In the genomic region with DNA sequence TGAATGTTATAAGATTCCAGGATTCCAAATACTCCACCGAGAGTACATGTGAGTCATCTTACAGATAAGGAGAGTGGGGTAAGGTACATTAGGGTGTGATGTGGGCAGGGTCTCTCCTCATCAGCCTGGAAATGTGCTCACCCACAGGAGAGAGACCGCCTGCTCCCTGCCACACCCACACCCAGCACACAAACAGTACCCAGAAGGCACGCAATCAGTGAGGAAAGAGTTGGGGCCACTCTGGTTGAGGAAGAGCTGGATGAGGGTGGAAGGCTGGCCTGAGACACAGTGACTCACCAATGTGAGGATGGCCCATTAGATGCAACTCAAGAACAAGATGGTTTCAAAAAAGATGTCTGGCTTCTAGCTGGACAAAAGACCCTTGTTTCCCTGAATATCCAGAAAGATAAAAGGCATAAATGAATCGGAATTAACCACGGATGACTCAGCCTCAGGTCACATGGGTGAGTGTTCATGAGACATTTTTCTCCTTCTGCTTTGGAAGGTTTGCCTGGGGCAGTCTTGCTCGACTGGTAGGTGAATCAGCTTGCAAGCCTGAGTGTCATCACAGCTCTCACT, we compare ENCODE assay signal across 9 cellular contexts. TPM values are rescaled to one million over a fixed set of nuclear protein-coding genes. Genes with fewer than 3 reads are reported as not detected.
DNase-seq lines count a peak whose midpoint lies in the region; ATAC-seq and TF ChIP-seq lines count a peak whose summit lies in the region.
"Had no signal": no experiment of that assay in that cellular context is flagged by ENCODE, and none has a peak within 500 bp of the region (broad histone marks: within the 10 kb centered on the region; RNA-seq: fewer than 3 reads in every experiment).

No MANE protein-coding gene starts in this region.

- intact Hi-C loops in MCF 10A (cut with micrococcal nuclease): loop anchor here (1.0 kb wide), 3 partner anchors 21 to 61 kb away; a partner anchor contains a TSS

- H3K4me1 Mint-ChIP-seq in MCF 10A (ENCODE audit: insufficient read depth, unreplicated experiment): peaks cover 38% of the 10 kb centered on the region

- no peak overlapping the region for H3K23ac ChIP-seq in mesendoderm (ENCODE audit: low read length)

- H3K27me3 ChIP-seq in mesendoderm (ENCODE audit: insufficient read depth, low read length, poor library complexity): no peaks in the 10 kb centered on the region
- H3K27me3 ChIP-seq: heart left ventricle had no signal

- TF ChIP-seq CTCF in AG09319 (IDR thresholded peaks at IDR 0.05; ENCODE audit: low read depth, low read length) (no peak), MCF 10A (IDR thresholded peaks at IDR 0.05; ENCODE audit: unreplicated experiment) (no peak)

- WGBS in mesendoderm (ENCODE audit: extremely low coverage, insufficient coverage, low lambda C conversion rate): no CpG with 5 or more reads among the region's 6 CpGs

- no peaks in the 10 kb centered on the region for H3K36me3 ChIP-seq in mesendoderm (ENCODE audit: control insufficient read depth, insufficient read depth, low read length)
- H3K36me3 ChIP-seq: heart left ventricle had no signal

- no peaks in the 10 kb centered on the region for H3K4me1 ChIP-seq in mesendoderm (ENCODE audit: control insufficient read depth, low read depth, low read length)

- no peak for ATAC-seq in HG03095 (IDR thresholded peaks at IDR 0.05; ENCODE audit: unreplicated experiment)

- peak overlapping the region; percentile 98 for H3K27ac Mint-ChIP-seq in MCF 10A (ENCODE audit: low read depth, unreplicated experiment)

- no peak overlapping the region for H4K5ac ChIP-seq in mesendoderm (ENCODE audit: low read length)

- no peak overlapping the region for H3K18ac ChIP-seq in mesendoderm (ENCODE audit: low read length)

- H3K27me3 Mint-ChIP-seq in MCF 10A (ENCODE audit: insufficient read depth, unreplicated experiment): no peaks in the 10 kb centered on the region

- no peak overlapping the region for H2BK15ac ChIP-seq in mesendoderm (replicated peaks; ENCODE audit: low read depth)

- peak overlapping the region; percentile 75 for H3K4me3 Mint-ChIP-seq in MCF 10A (ENCODE audit: unreplicated experiment)

- no peak overlapping the region for H3K4me2 ChIP-seq in mesendoderm (ENCODE audit: low read length)

- no peak overlapping the region for H2BK120ac ChIP-seq in mesendoderm (ENCODE audit: low read depth, low read length)

- CTCF ChIA-PET in MCF 10A (lab: Yijun Ruan, JAX): interaction anchor here (0.6 to 1.2 kb wide), 5 partner anchors 41 to 187 kb away, joined by 3 to 5 read pairs (median 3); no protein-coding TSS in a partner anchor

- no peaks in the 10 kb centered on the region for H3K79me1 ChIP-seq in mesendoderm (ENCODE audit: low read length)

- no peak overlapping the region for H2BK5ac ChIP-seq in mesendoderm (ENCODE audit: low read length)

- H3K27ac ChIP-seq in mesendoderm (ENCODE audit: low read depth, low read length): no peak overlapping the region

- H3K9me3 Mint-ChIP-seq in MCF 10A (ENCODE audit: unreplicated experiment): no peaks in the 10 kb centered on the region

- POLR2A ChIA-PET in MCF 10A (lab: Yijun Ruan, JAX): interaction anchor here (0.6 to 4.7 kb wide), 26 partner anchors 9 to 352 kb away, joined by 3 to 67 read pairs (median 4); a partner anchor contains a TSS

- peak; percentile 57 for DNase-seq in AG09319 (ENCODE audit: extremely low read depth, low read depth)
- DNase-seq in M059J (ENCODE audit: low read depth): peak; percentile 100
- DNase-seq in MCF 10A (ENCODE audit: unreplicated experiment): peak; percentile 99
- DNase-seq in mesendoderm: peak; percentile 50
- DNase-seq in T-helper 1 cell: no peak
- no peak for DNase-seq in activated CD4-positive, alpha-beta T cell treated with anti-CD3 and anti-CD28 coated beads, Interleukin-2, amount 50 U/mL, for 48 hours
- DNase-seq in RPMI8226: no peak

- no peak overlapping the region for H4K8ac ChIP-seq in mesendoderm (ENCODE audit: low read depth, low read length)

- H3K79me2 ChIP-seq in mesendoderm (ENCODE audit: control insufficient read depth, insufficient read depth, low read length): no peaks in the 10 kb centered on the region

- H3K36me3 Mint-ChIP-seq in MCF 10A (ENCODE audit: insufficient read depth, unreplicated experiment): peaks cover 4% of the 10 kb centered on the region

- H3K56ac ChIP-seq in mesendoderm (ENCODE audit: low read length): no peak overlapping the region

- no peak overlapping the region for H3K4me3 ChIP-seq in mesendoderm (ENCODE audit: low read length)
- H3K4me3 ChIP-seq: heart left ventricle had no signal

- H3K4ac ChIP-seq in mesendoderm (ENCODE audit: low read depth, low read length): no peak overlapping the region

- BruUV-seq in MCF 10A (replicated peaks; lab: Mats Ljungman, UMichigan): no TSS peak

- no peak overlapping the region for H3K9ac ChIP-seq in mesendoderm (ENCODE audit: low read length)

- no peak overlapping the region for H2AK5ac ChIP-seq in mesendoderm (ENCODE audit: low read length)

RNA-seq across cellular contexts. Expression of a gene that starts 51.1 kb away (rescaled TPM):
- 19.1 and 29.6 TPM in 2 replicates for total RNA-seq in M059J (2014; rRNA removed; shearing (Covaris generic))
- 45.9 and 93.3 TPM in 2 replicates for total RNA-seq in MCF 10A (2022)
- 14.7 TPM for polyA plus RNA-seq in mesendoderm (2013, experiment 1 of 2)
- polyA plus RNA-seq in mesendoderm (2013, experiment 2 of 2): 15.2 TPM

Comparison
In these comparisons a context has a peak if more than half of its experiments do, and no peak if none do; other contexts are left out.
1. DNase-seq: peak in AG09319 (single experiment), M059J (single experiment), MCF 10A (single experiment) and mesendoderm (single experiment); none in T-helper 1 cell (0 of 5), activated CD4-positive, alpha-beta T cell treated with anti-CD3 and anti-CD28 coated beads, Interleukin-2, amount 50 U/mL, for 48 hours (0 of 2) and RPMI8226 (single experiment).